ENCODE assay signal across 2 cellular contexts in the genomic region with DNA sequence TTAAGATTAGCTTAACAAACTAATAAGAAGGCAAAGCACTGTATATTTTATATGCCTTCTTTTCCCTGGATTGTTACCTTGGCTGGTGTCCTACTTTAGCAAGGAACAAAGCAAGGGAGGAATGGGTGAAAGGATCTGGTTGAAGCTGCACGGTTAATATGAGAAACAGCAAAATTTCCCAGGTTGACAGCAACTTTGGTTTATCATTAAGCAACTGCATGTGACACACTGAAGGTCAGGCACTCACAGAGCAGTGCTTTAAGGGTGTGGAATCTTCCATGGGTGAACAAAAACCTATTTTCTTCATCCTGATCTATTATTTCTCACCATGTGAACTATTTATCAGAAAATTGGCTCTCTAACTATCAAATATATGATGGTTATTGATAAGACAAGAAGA.
A peak's percentile ranks its signal among the peaks of the same experiment; 100 is the strongest.
TF ChIP-seq lines count a peak whose summit lies in the region.

No MANE protein-coding gene starts in this region.

TF ChIP-seq in GM12878, 131 proteins besides CTCF, POLR2A, EP300 and RAD21:
- TF ChIP-seq, protein P1, sequence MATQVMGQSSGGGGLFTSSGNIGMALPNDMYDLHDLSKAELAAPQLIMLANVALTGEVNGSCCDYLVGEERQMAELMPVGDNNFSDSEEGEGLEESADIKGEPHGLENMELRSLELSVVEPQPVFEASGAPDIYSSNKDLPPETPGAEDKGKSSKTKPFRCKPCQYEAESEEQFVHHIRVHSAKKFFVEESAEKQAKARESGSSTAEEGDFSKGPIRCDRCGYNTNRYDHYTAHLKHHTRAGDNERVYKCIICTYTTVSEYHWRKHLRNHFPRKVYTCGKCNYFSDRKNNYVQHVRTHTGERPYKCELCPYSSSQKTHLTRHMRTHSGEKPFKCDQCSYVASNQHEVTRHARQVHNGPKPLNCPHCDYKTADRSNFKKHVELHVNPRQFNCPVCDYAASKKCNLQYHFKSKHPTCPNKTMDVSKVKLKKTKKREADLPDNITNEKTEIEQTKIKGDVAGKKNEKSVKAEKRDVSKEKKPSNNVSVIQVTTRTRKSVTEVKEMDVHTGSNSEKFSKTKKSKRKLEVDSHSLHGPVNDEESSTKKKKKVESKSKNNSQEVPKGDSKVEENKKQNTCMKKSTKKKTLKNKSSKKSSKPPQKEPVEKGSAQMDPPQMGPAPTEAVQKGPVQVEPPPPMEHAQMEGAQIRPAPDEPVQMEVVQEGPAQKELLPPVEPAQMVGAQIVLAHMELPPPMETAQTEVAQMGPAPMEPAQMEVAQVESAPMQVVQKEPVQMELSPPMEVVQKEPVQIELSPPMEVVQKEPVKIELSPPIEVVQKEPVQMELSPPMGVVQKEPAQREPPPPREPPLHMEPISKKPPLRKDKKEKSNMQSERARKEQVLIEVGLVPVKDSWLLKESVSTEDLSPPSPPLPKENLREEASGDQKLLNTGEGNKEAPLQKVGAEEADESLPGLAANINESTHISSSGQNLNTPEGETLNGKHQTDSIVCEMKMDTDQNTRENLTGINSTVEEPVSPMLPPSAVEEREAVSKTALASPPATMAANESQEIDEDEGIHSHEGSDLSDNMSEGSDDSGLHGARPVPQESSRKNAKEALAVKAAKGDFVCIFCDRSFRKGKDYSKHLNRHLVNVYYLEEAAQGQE (IDR thresholded peaks at IDR 0.05; ENCODE audit: low read depth, low read length): no peak
- TF ChIP-seq BHLHE40 (IDR thresholded peaks at IDR 0.05; ENCODE audit: borderline replicate concordance in 1 of 2, low read depth in 2 of 2, low read length in 1 of 2): peak in 1 of 2 experiments; percentile 54; a peak in 2 of 4 replicates
- no peak for TF ChIP-seq CBX5 (IDR thresholded peaks at IDR 0.05; ENCODE audit: low read depth)
- no peak for TF ChIP-seq ZSCAN29 (IDR thresholded peaks at IDR 0.05)
- no peak for TF ChIP-seq NBN (IDR thresholded peaks at IDR 0.05)
- TF ChIP-seq MEF2A (IDR thresholded peaks at IDR 0.05; ENCODE audit: insufficient read depth, low read depth, low read length): no peak
- TF ChIP-seq, protein P2, sequence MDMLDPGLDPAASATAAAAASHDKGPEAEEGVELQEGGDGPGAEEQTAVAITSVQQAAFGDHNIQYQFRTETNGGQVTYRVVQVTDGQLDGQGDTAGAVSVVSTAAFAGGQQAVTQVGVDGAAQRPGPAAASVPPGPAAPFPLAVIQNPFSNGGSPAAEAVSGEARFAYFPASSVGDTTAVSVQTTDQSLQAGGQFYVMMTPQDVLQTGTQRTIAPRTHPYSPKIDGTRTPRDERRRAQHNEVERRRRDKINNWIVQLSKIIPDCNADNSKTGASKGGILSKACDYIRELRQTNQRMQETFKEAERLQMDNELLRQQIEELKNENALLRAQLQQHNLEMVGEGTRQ (IDR thresholded peaks at IDR 0.05; ENCODE audit: borderline replicate concordance, low read depth, low read length): no peak; the same call in 1 of the 2 replicates
- TF ChIP-seq RAD51 (IDR thresholded peaks at IDR 0.05): 0 out of 2 replicates have a peak, but pooled peaks have one; percentile 31
- TF ChIP-seq ESRRA (IDR thresholded peaks at IDR 0.05; ENCODE audit: low read length): no peak
TF ChIP-seq in GM12878: peak in this region for 2.

TF ChIP-seq in HepG2, 621 proteins besides CTCF, POLR2A, EP300 and RAD21:
- TF ChIP-seq ZNF251 (CRISPR knock-in tag; IDR thresholded peaks at IDR 0.05): no peak
- TF ChIP-seq ZNF615 (CRISPR knock-in tag; IDR thresholded peaks at IDR 0.05; ENCODE audit: borderline replicate concordance): no peak
- TF ChIP-seq ZKSCAN5 (CRISPR knock-in tag; IDR thresholded peaks at IDR 0.05): no peak
